In the genomic region with DNA sequence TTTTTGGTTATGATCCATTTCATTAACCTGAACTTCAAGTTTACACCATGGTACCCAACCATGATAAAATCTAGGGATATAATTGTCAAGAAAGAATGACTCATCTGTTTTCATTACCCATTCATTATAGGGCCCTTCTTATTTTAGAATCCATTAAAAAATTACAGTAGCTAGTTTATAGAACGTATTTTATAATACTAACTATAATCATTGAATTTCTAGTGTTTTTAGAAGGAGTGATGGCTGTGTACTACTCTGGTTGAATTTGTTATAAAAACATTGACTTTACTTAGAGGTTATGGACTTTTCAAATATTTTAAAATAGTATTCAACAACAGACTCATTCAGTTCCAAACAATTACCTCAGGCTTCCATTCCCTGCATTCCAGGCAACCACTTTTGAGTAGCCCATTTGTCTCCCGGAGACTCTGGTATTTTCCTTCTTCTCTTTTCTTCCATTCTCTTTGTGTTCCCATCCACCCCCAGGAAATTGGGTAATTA, we compare ENCODE assay signal across 17 cellular contexts.
DNase-seq lines count a peak whose midpoint lies in the region; ATAC-seq and TF ChIP-seq lines count a peak whose summit lies in the region.
"Had no signal": no experiment of that assay in that cellular context is flagged by ENCODE, and none has a peak within 500 bp of the region (broad histone marks: within the 10 kb centered on the region; RNA-seq: fewer than 3 reads in every experiment).

No MANE protein-coding gene starts in this region.

- TF ChIP-seq CTCF in AG04449 (IDR thresholded peaks at IDR 0.05; ENCODE audit: insufficient read depth, low read length, missing control alignments) (no peak), brain microvascular endothelial cell (IDR thresholded peaks at IDR 0.05; ENCODE audit: low read depth, low read length, missing control alignments) (no peak)

- H3K36me3 ChIP-seq in brain microvascular endothelial cell (replicated peaks): no peaks in the 10 kb centered on the region
- H3K36me3 ChIP-seq: esophagus squamous epithelium had no signal

- DNase-seq in AG04449 (ENCODE audit: low read depth, low spot score): peak; percentile 83
- peak; percentile 39 for DNase-seq in HT1080 (ENCODE audit: low read depth)
- DNase-seq in brain microvascular endothelial cell: peak; percentile 84
- peak; percentile 9 for DNase-seq in iPS-NIHi11 (ENCODE audit: low spot score)
- no peak for DNase-seq in NCI-H2196 treated with DMSO at 0.1 percent for 48 hours (lab: John Stamatoyannopoulos, UW; ENCODE audit: unreplicated experiment)
- no peak for DNase-seq in NCI-H2227 (lab: John Stamatoyannopoulos, UW; ENCODE audit: unreplicated experiment)
- DNase-seq: activated CD4-positive, alpha-beta T cell treated with anti-CD3 and anti-CD28 coated beads, Interleukin-2, amount 10 ng/mL, durations not matched to agents 7 days and 5 days; cerebellar nuclear complex; DMS79 treated with DMSO at 0.1 percent for 48 hours; esophagus squamous epithelium; left colon; NCI-H2081; stimulated activated CD4-positive, alpha-beta T cell treated with anti-CD3 and anti-CD28 coated beads, Interleukin-12 subunit alpha, Interleukin-12 subunit beta, amount 100 ng/mL, for 4 hours; T-helper 17 cell had no signal

- peak overlapping the region; percentile 86 for H3K27ac ChIP-seq in brain microvascular endothelial cell
- H3K27ac ChIP-seq: A549, esophagus squamous epithelium had no signal

- CTCF ChIA-PET in AG04449 (lab: Yijun Ruan, JAX): interaction anchor here (1.1 to 1.2 kb wide), 2 partner anchors 80 to 82 kb away, joined by 3 read pairs; no protein-coding TSS in a partner anchor

- no peak overlapping the region for H3K4me3 ChIP-seq in AG04449 (ENCODE audit: low read depth, low read length)
- H3K4me3 ChIP-seq in brain microvascular endothelial cell (ENCODE audit: low read depth, low read length): no peak overlapping the region
- H3K4me3 ChIP-seq: A549, esophagus squamous epithelium had no signal

- no peak for ATAC-seq in GM19395 (IDR thresholded peaks at IDR 0.05; ENCODE audit: unreplicated experiment)
- ATAC-seq in HG03469 (IDR thresholded peaks at IDR 0.05; ENCODE audit: unreplicated experiment): no peak
- ATAC-seq: A549, left colon, T-helper 17 cell had no signal

- H3K27me3 ChIP-seq in brain microvascular endothelial cell (replicated peaks): no peaks in the 10 kb centered on the region
- H3K27me3 ChIP-seq: esophagus squamous epithelium had no signal

- in situ Hi-C loops in brain microvascular endothelial cell (cut with HindIII; ENCODE audit: low pct_ligation_motif_present, low sequenced_read_pairs): no loop called here

- POLR2A ChIA-PET in AG04449 (lab: Yijun Ruan, JAX): interaction anchor here (1.0 kb wide), 1 partner anchor 73 kb away, joined by 3 read pairs; no protein-coding TSS in a partner anchor

Comparison
In these comparisons a context has a peak if more than half of its experiments do, and no peak if none do; other contexts are left out.
1. DNase-seq: peak in AG04449 (single experiment), HT1080 (single experiment), brain microvascular endothelial cell (single experiment) and iPS-NIHi11 (single experiment); none in NCI-H2196 treated with DMSO at 0.1 percent for 48 hours (single experiment) and NCI-H2227 (single experiment).